ENCODE assay signal across 9 cellular contexts in genomic region chr17:40419559-40420331, GRCh38. TPM values are rescaled to one million over a fixed set of nuclear protein-coding genes. Genes with fewer than 3 reads are reported as not detected.
DNase-seq lines count a peak whose midpoint lies in the region; ATAC-seq and TF ChIP-seq lines count a peak whose summit lies in the region.
"Had no signal": no experiment of that assay in that cellular context is flagged by ENCODE, and none has a peak within 500 bp of the region (broad histone marks: within the 10 kb centered on the region; RNA-seq: fewer than 3 reads in every experiment).

No MANE protein-coding gene starts in this region.

- peaks cover 36% of the 10 kb centered on the region for H3K4me1 Mint-ChIP-seq in activated CD4-positive, alpha-beta memory T cell treated with anti-CD3 and anti-CD28 coated beads, Interleukin-2, amount 10 ng/mL, durations not matched to agents 7 days and 5 days
- peaks cover 10 to 14% of the 10 kb centered on the region in 2 donors for H3K4me1 Mint-ChIP-seq in natural killer cell

- H3K27ac Mint-ChIP-seq in activated CD4-positive, alpha-beta memory T cell treated with anti-CD3 and anti-CD28 coated beads, Interleukin-2, amount 10 ng/mL, durations not matched to agents 7 days and 5 days, result peak overlapping the region; percentile 74
- H3K27ac Mint-ChIP-seq in natural killer cell, result no peak overlapping the region
- H3K27ac Mint-ChIP-seq: mesothelial cell of epicardium had no signal

- ATAC-seq in natural killer cell (no peak), HG03280 (IDR thresholded peaks at IDR 0.05; ENCODE audit: unreplicated experiment) (no peak), left colon (no peak)

- H3K36me3 Mint-ChIP-seq in activated CD4-positive, alpha-beta memory T cell treated with anti-CD3 and anti-CD28 coated beads, Interleukin-2, amount 10 ng/mL, durations not matched to agents 7 days and 5 days (ENCODE audit: low read depth), result peaks cover 19% of the 10 kb centered on the region
- no peaks in the 10 kb centered on the region for H3K36me3 Mint-ChIP-seq in natural killer cell
- H3K36me3 Mint-ChIP-seq: mesothelial cell of epicardium had no signal

- intact Hi-C loops in natural killer cell (cut with micrococcal nuclease), result no loop called here
- intact Hi-C loops in left colon (cut with DNase I, micrococcal nuclease), result loop anchor here in 1 of 2 donors (10.0 kb wide), 1 partner anchor 115 kb away; the partner anchor contains the start of gene RARA

- in situ Hi-C loops in KBM-7 (cut with MboI; ENCODE audit: low pct_unique_long_range_greater_than_20kb, low sequenced_read_pairs), result no loop called here

- peak overlapping the region; percentile 57 for H3K4me3 Mint-ChIP-seq in activated CD4-positive, alpha-beta memory T cell treated with anti-CD3 and anti-CD28 coated beads, Interleukin-2, amount 10 ng/mL, durations not matched to agents 7 days and 5 days
- H3K4me3 Mint-ChIP-seq in natural killer cell, result peak overlapping the region; percentile 76
- H3K4me3 Mint-ChIP-seq: mesothelial cell of epicardium had no signal

- TF ChIP-seq CTCF in natural killer cell (IDR thresholded peaks at IDR 0.05), result no peak

- POLR2A ChIA-PET in activated CD4-positive, alpha-beta memory T cell treated with anti-CD3 and anti-CD28 coated beads, Interleukin-2, amount 10 ng/mL, durations not matched to agents 7 days and 5 days (lab: Charles Lee), result interaction anchor here (0.6 to 7.1 kb wide), 6 partner anchors 18 to 141 kb away, joined by 3 to 90 read pairs (median 18); no protein-coding TSS in a partner anchor

- no peaks in the 10 kb centered on the region for H3K9me3 Mint-ChIP-seq in activated CD4-positive, alpha-beta memory T cell treated with anti-CD3 and anti-CD28 coated beads, Interleukin-2, amount 10 ng/mL, durations not matched to agents 7 days and 5 days
- H3K9me3 Mint-ChIP-seq in natural killer cell, result no peaks in the 10 kb centered on the region
- H3K9me3 Mint-ChIP-seq: mesothelial cell of epicardium had no signal

- peak; percentile 60 for DNase-seq in DMS153 treated with DMSO at 0.1 percent for 48 hours (lab: John Stamatoyannopoulos, UW; ENCODE audit: unreplicated experiment)
- DNase-seq in KBM-7, result peak; percentile 67
- DNase-seq in activated CD4-positive, alpha-beta memory T cell treated with anti-CD3 and anti-CD28 coated beads, Interleukin-2, amount 10 ng/mL, durations not matched to agents 7 days and 5 days, result no peak
- no peak for DNase-seq in natural killer cell
- no peak for DNase-seq in HuH-7.5 (ENCODE audit: low spot score)
- no peak for DNase-seq in left colon

- peaks cover 6% of the 10 kb centered on the region for H3K27me3 Mint-ChIP-seq in activated CD4-positive, alpha-beta memory T cell treated with anti-CD3 and anti-CD28 coated beads, Interleukin-2, amount 10 ng/mL, durations not matched to agents 7 days and 5 days
- no peaks in the 10 kb centered on the region for H3K27me3 Mint-ChIP-seq in natural killer cell (ENCODE audit: low read depth in 2 of 2)

- CTCF ChIA-PET in activated CD4-positive, alpha-beta memory T cell treated with anti-CD3 and anti-CD28 coated beads, Interleukin-2, amount 10 ng/mL, durations not matched to agents 7 days and 5 days (lab: Charles Lee), result interaction anchor here (1.0 to 10.3 kb wide), 3 partner anchors 113 to 140 kb away, joined by 4 to 102 read pairs (median 59); no protein-coding TSS in a partner anchor

RNA-seq across cellular contexts. Expression of gene TOP2A, which starts 2.0 kb away (rescaled TPM):
- 100 to 1,000 TPM; 361 to 373 TPM for total RNA-seq in activated CD4-positive, alpha-beta memory T cell treated with anti-CD3 and anti-CD28 coated beads, Interleukin-2, amount 10 ng/mL, durations not matched to agents 7 days and 5 days
- total RNA-seq in natural killer cell (1 to 10 TPM; 2.0 to 6.4 (median 4.6) TPM), left colon (10 to 100 TPM; 10.9 to 30.3 TPM)

RNA-seq across cellular contexts. Expression of gene IGFBP4, which starts 23.5 kb away (rescaled TPM):
- 10 to 100 TPM; 27.1 to 28.4 TPM for total RNA-seq in activated CD4-positive, alpha-beta memory T cell treated with anti-CD3 and anti-CD28 coated beads, Interleukin-2, amount 10 ng/mL, durations not matched to agents 7 days and 5 days
- total RNA-seq in natural killer cell (1 to 10 TPM; 2.1 to 8.1 (median 2.8) TPM), left colon (100 to 1,000 TPM; 148 to 209 TPM)

RNA-seq across cellular contexts. Expression of gene GJD3, which starts 55.2 kb away (rescaled TPM):
- not detected for total RNA-seq in activated CD4-positive, alpha-beta memory T cell treated with anti-CD3 and anti-CD28 coated beads, Interleukin-2, amount 10 ng/mL, durations not matched to agents 7 days and 5 days
- total RNA-seq in natural killer cell, result not detected
- total RNA-seq in left colon, result under 1 TPM; 0.34 to 0.81 TPM
- total RNA-seq: mesothelial cell of epicardium, SK-MEL-5 had no signal

Comparison
In these comparisons a context has a peak if more than half of its experiments do, and no peak if none do; other contexts are left out.
1. DNase-seq: peak in DMS153 treated with DMSO at 0.1 percent for 48 hours (single experiment) and KBM-7 (single experiment); none in activated CD4-positive, alpha-beta memory T cell treated with anti-CD3 and anti-CD28 coated beads, Interleukin-2, amount 10 ng/mL, durations not matched to agents 7 days and 5 days (single experiment), natural killer cell (single experiment), HuH-7.5 (single experiment) and left colon (0 of 2).
2. RNA of gene TOP2A, which starts 2.0 kb away (total RNA-seq): 361 to 373 TPM in activated CD4-positive, alpha-beta memory T cell treated with anti-CD3 and anti-CD28 coated beads, Interleukin-2, amount 10 ng/mL, durations not matched to agents 7 days and 5 days; 10.9 to 30.3 TPM in left colon and 2.0 to 6.4 TPM in natural killer cell; every median in the first group is over 10 times any median in the second.
3. RNA of gene IGFBP4, which starts 23.5 kb away (total RNA-seq): 148 to 209 TPM in left colon; 27.1 to 28.4 TPM in activated CD4-positive, alpha-beta memory T cell treated with anti-CD3 and anti-CD28 coated beads, Interleukin-2, amount 10 ng/mL, durations not matched to agents 7 days and 5 days and 2.1 to 8.1 TPM in natural killer cell; every median in the first group is over 4 times any median in the second.